In the genomic region with DNA sequence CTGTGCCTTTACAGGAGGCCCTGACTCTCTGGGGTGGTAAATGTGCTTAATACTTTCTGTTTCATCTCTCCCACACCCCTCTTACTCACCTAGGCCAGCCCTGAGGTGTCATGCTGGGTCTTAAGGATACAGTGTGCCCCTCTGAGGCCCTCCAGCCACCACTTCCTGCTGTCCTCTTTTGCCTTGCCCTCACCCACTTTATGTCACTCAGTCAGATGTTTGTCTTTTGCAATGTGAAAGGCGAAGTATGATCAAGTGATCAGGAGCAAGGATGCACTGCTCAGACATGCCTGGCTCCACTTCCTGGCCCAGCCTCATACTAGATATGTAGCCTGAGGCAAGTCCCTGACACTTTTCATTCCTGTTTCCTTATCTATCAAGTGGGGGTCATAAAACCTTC, we compare ENCODE assay signal across 1 cellular context.
TF ChIP-seq lines count a peak whose summit lies in the region.

No MANE protein-coding gene starts in this region.

TF ChIP-seq in H1, 55 proteins besides CTCF, POLR2A, EP300 and RAD21:
- TF ChIP-seq USF2 (IDR thresholded peaks at IDR 0.05; ENCODE audit: low read length) (no peak), CHD2 (IDR thresholded peaks at IDR 0.05; ENCODE audit: low read length) (no peak), POU5F1 (IDR thresholded peaks at IDR 0.05; ENCODE audit: low read depth, low read length) (no peak), TAF1 (IDR thresholded peaks at IDR 0.05; ENCODE audit: low read depth, low read length) (no peak), NANOG (IDR thresholded peaks at IDR 0.05; ENCODE audit: insufficient read depth, low read depth, low read length, poor library complexity, severe bottlenecking) (no peak), SRF (IDR thresholded peaks at IDR 0.05; ENCODE audit: low read depth, low read length) (no peak), RNF2 (IDR thresholded peaks at IDR 0.05; ENCODE audit: borderline replicate concordance, low read depth, low read length, missing control alignments, poor library complexity, severe bottlenecking) (no peak), BCL11A (IDR thresholded peaks at IDR 0.05; ENCODE audit: low read depth in 2 of 2, low read length in 2 of 2) (no peak), PHF8 (conservative IDR thresholded peaks at IDR 0.05; ENCODE audit: low read depth, low read length) (no peak)
